ENCODE assay signal across 7 cellular contexts in genomic region chr2:2264416-2264815, GRCh38.
"Had no signal": no experiment of that assay in that cellular context is flagged by ENCODE, and none has a peak within 500 bp of the region (broad histone marks: within the 10 kb centered on the region; RNA-seq: fewer than 3 reads in every experiment).

No MANE protein-coding gene starts in this region.

- H2AFZ ChIP-seq: GM23248 had no signal

- H3K9me3 Mint-ChIP-seq: H9 had no signal

- H3K4me1 Mint-ChIP-seq: IgD-negative memory B cell had no signal

- H3K4me3 Mint-ChIP-seq: H9, IgD-negative memory B cell had no signal

- DNase-seq: GM23248, H9, HCEC 1CT, KBM-7 had no signal

- H3K4me3 ChIP-seq: GM23248 had no signal

- H3K27ac Mint-ChIP-seq: H9 had no signal

- H3K36me3 Mint-ChIP-seq: IgD-negative memory B cell had no signal

- H3K9ac ChIP-seq: GM23248 had no signal

- H3K27me3 Mint-ChIP-seq: IgD-negative memory B cell had no signal

- ATAC-seq: HepG2 had no signal

- H3K27ac ChIP-seq: GM23248, HL-60 had no signal
